ENCODE assay signal across 8 cellular contexts in the genomic region with DNA sequence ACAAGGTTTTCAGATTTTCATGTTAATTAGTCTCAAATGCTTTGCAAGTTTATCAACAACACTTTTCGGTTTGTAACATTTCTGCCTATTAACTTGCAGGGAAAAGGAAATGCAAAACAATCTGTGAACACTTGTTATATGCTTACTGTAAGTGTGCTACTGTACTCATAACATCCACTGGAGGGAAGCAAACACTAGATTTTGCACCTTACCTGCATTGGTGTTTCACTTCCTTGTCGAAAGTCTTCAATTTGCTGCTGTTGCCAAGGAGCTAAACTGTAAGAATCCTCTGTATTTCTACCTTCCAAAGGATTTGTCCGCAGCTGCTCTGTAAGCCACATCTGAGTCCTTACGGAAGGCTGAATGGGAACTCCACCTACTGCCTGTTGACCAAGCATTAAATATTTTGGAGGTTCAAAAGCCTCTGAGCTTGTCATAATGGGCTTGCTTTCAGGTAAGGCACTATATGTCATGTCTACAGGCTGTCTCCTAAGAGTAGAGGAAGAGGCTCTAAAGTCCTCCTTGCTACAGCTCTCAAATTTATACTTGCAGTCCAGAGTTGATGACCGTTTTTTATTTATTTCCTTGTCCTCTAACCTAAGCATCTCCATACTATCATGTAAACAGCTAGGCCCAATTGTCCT. TPM values are rescaled to one million over a fixed set of nuclear protein-coding genes. Genes with fewer than 3 reads are reported as not detected.
A peak's percentile ranks its signal among the peaks of the same experiment; 100 is the strongest.
DNase-seq lines count a peak whose midpoint lies in the region; ATAC-seq and TF ChIP-seq lines count a peak whose summit lies in the region.

No MANE protein-coding gene starts in this region.

- DNase-seq in GM13976 (ENCODE audit: low spot score) (peak; percentile 63), MV-4-11 (lab: John Stamatoyannopoulos, UW) (peak; percentile 46), kidney epithelial cell (ENCODE audit: low read depth) (no peak), NCI-H187 (lab: John Stamatoyannopoulos, UW) (no peak), omental fat pad (ENCODE audit: low spot score) (no peak)
- DNase-seq in activated CD4-positive, alpha-beta memory T cell treated with anti-CD3 and anti-CD28 coated beads for 36 hours, result no peak

- H3K9me3 Mint-ChIP-seq in activated CD4-positive, alpha-beta memory T cell treated with anti-CD3 and anti-CD28 coated beads for 36 hours, result no peaks in the 10 kb centered on the region

- H3K36me3 ChIP-seq in kidney epithelial cell (ENCODE audit: control insufficient read depth, insufficient read depth, low read length), result no peaks in the 10 kb centered on the region

- peak; percentile 68 for TF ChIP-seq CTCF in C4-2B (conservative IDR thresholded peaks at IDR 0.05)
- peak; percentile 72 for TF ChIP-seq CTCF in GM13976 (IDR thresholded peaks at IDR 0.05; ENCODE audit: borderline replicate concordance, control extremely low read depth, extremely low read depth, insufficient read depth, missing control alignments)
- TF ChIP-seq CTCF in kidney epithelial cell (IDR thresholded peaks at IDR 0.05; ENCODE audit: insufficient read depth, low read length, poor library complexity, severe bottlenecking), result peak; percentile 52
- no peak for TF ChIP-seq CTCF in omental fat pad (IDR thresholded peaks at IDR 0.05)

- no peaks in the 10 kb centered on the region for H3K27me3 ChIP-seq in kidney epithelial cell (ENCODE audit: control insufficient read depth, insufficient read depth, low read length)

- CTCF ChIA-PET in activated CD4-positive, alpha-beta memory T cell treated with anti-CD3 and anti-CD28 coated beads for 36 hours (lab: Charles Lee), result interaction anchor here (0.6 to 3.1 kb wide), 34 partner anchors 9 to 1884 kb away, joined by 3 to 25 read pairs (median 4); a partner anchor contains a TSS

- no peak overlapping the region for H3K4me3 Mint-ChIP-seq in activated CD4-positive, alpha-beta memory T cell treated with anti-CD3 and anti-CD28 coated beads for 36 hours

- H3K27me3 Mint-ChIP-seq in activated CD4-positive, alpha-beta memory T cell treated with anti-CD3 and anti-CD28 coated beads for 36 hours, result no peaks in the 10 kb centered on the region

- POLR2A ChIA-PET in activated CD4-positive, alpha-beta memory T cell treated with anti-CD3 and anti-CD28 coated beads for 36 hours (lab: Charles Lee), result no interaction called here

- H3K4me1 Mint-ChIP-seq in activated CD4-positive, alpha-beta memory T cell treated with anti-CD3 and anti-CD28 coated beads for 36 hours (ENCODE audit: low read depth), result peaks cover 16% of the 10 kb centered on the region

- H3K36me3 Mint-ChIP-seq in activated CD4-positive, alpha-beta memory T cell treated with anti-CD3 and anti-CD28 coated beads for 36 hours, result peaks cover 4% of the 10 kb centered on the region

- H3K27ac Mint-ChIP-seq in activated CD4-positive, alpha-beta memory T cell treated with anti-CD3 and anti-CD28 coated beads for 36 hours, result peak overlapping the region; percentile 11

- ATAC-seq in HG02610 (IDR thresholded peaks at IDR 0.05; ENCODE audit: unreplicated experiment) (peak; percentile 97), omental fat pad (ENCODE audit: low FRiP score) (no peak)

- no peak overlapping the region for H3K4me3 ChIP-seq in kidney epithelial cell (ENCODE audit: low read depth, low read length)

- H3K27ac ChIP-seq in C4-2B, result no peak overlapping the region

- in situ Hi-C loops in GM13976 (cut with MboI; ENCODE audit: low sequenced_read_pairs, unreplicated experiment), result loop anchor here (25.0 kb wide), 1 partner anchor 222 kb away; no protein-coding TSS in a partner anchor

- intact Hi-C loops in activated CD4-positive, alpha-beta memory T cell treated with anti-CD3 and anti-CD28 coated beads for 36 hours (cut with micrococcal nuclease), result loop anchor here (1.0 to 5.0 kb wide), 5 partner anchors 53 to 331 kb away; no protein-coding TSS in a partner anchor

RNA-seq across cellular contexts. Expression of a gene that starts 17.3 kb away (rescaled TPM):
- not detected for total RNA-seq in activated CD4-positive, alpha-beta memory T cell treated with anti-CD3 and anti-CD28 coated beads for 36 hours
- total RNA-seq in kidney epithelial cell (not detected in 2 replicates), omental fat pad (10 to 100 TPM in 1 of 4 donors, 1 to 10 TPM in 3; 3.4 to 41.0 (median 3.8) TPM)

Comparison
In these comparisons a context has a peak if more than half of its experiments do, and no peak if none do; other contexts are left out.
1. CTCF ChIP-seq: peak in C4-2B (single experiment), GM13976 (single experiment) and kidney epithelial cell (single experiment); none in omental fat pad (0 of 3).
2. DNase-seq: peak in GM13976 (single experiment) and MV-4-11 (single experiment); none in activated CD4-positive, alpha-beta memory T cell treated with anti-CD3 and anti-CD28 coated beads for 36 hours (single experiment), kidney epithelial cell (single experiment), NCI-H187 (0 of 2) and omental fat pad (single experiment).